19 cellular contexts compared by ENCODE assay signal in genomic region chr15:98773616-98774015, GRCh38.
A peak's percentile ranks its signal among the peaks of the same experiment; 100 is the strongest.
DNase-seq lines count a peak whose midpoint lies in the region; ATAC-seq and TF ChIP-seq lines count a peak whose summit lies in the region.
"Had no signal": no experiment of that assay in that cellular context is flagged by ENCODE, and none has a peak within 500 bp of the region (broad histone marks: within the 10 kb centered on the region; RNA-seq: fewer than 3 reads in every experiment).

No MANE protein-coding gene starts in this region.

- peaks cover 100% of the 10 kb centered on the region for H4K20me1 ChIP-seq in smooth muscle cell (ENCODE audit: low read depth)

- ATAC-seq in HG03432 (IDR thresholded peaks at IDR 0.05; ENCODE audit: unreplicated experiment): no peak
- ATAC-seq: HCT116 had no signal

- H2AFZ ChIP-seq in smooth muscle cell (ENCODE audit: low read depth): no peak overlapping the region
- H2AFZ ChIP-seq: PC-9 had no signal

- H3K27ac Mint-ChIP-seq in HFFc6: peak overlapping the region; percentile 70
- H3K27ac Mint-ChIP-seq: CD14-positive monocyte had no signal

- no peaks in the 10 kb centered on the region for H3K9me3 Mint-ChIP-seq in HFFc6
- H3K9me3 Mint-ChIP-seq: CD14-positive monocyte had no signal

- in situ Hi-C loops in SK-MEL-5 (cut with HindIII; ENCODE audit: low pct_unique_long_range_greater_than_20kb, low sequenced_read_pairs): no loop called here
- in situ Hi-C loops in ACHN (cut with HindIII; ENCODE audit: low pct_ligation_motif_present, low pct_unique_long_range_greater_than_20kb, low sequenced_read_pairs): no loop called here

- 69% methylated on average over 6 of the region's 6 CpGs for WGBS in smooth muscle cell (ENCODE audit: low lambda C conversion rate)

- H3K4me3 Mint-ChIP-seq in HFFc6: peak overlapping the region; percentile 24; the same call in 1 of the 2 replicates
- H3K4me3 Mint-ChIP-seq: CD14-positive monocyte had no signal

- H3K36me3 Mint-ChIP-seq in HFFc6 (ENCODE audit: low read depth): 0 out of 2 replicates have a peak, but pooled peaks cover 10% of the 10 kb centered on the region

- H3K36me3 ChIP-seq in iPS-18a (ENCODE audit: control insufficient read depth, low read depth, low read length) (no peaks in the 10 kb centered on the region), smooth muscle cell (ENCODE audit: low read depth) (no peaks in the 10 kb centered on the region)

- H3K9me3 ChIP-seq in iPS-18a (ENCODE audit: control insufficient read depth, low read depth, low read length) (no peaks in the 10 kb centered on the region), smooth muscle cell (replicated peaks; ENCODE audit: low read depth) (no peaks in the 10 kb centered on the region)
- H3K9me3 ChIP-seq: Caco-2 had no signal

- H3K4me1 ChIP-seq in iPS-18a (ENCODE audit: control insufficient read depth, low read depth, low read length) (peaks cover 61% of the 10 kb centered on the region), smooth muscle cell (ENCODE audit: low read depth) (peaks cover 33% of the 10 kb centered on the region)

- H3F3A ChIP-seq in smooth muscle cell (ENCODE audit: low read depth): peaks cover 4% of the 10 kb centered on the region

- intact Hi-C loops in dorsolateral prefrontal cortex (cut with DNase I): no loop called here

- DNase-seq in HFFc6: no peak
- peak; percentile 30 for DNase-seq in SK-MEL-5 (ENCODE audit: low read depth, low spot score)
- no peak for DNase-seq in smooth muscle cell (lab: John Stamatoyannopoulos, UW; ENCODE audit: unreplicated experiment)
- no peak for DNase-seq in ACHN
- DNase-seq in dorsolateral prefrontal cortex: no peak
- DNase-seq in GM19238 (ENCODE audit: insufficient read length, low spot score): no peak
- DNase-seq: Caco-2, DMS53, NCI-H1092, NCI-H1694 treated with DMSO at 0.1 percent for 48 hours, NCI-H69, PC-9, SIG-M5 had no signal

- no peaks in the 10 kb centered on the region for H3K27me3 ChIP-seq in iPS-18a (ENCODE audit: control insufficient read depth, insufficient read depth, low read length)
- no peaks in the 10 kb centered on the region for H3K27me3 ChIP-seq in smooth muscle cell (ENCODE audit: low read depth)
- no peaks in the 10 kb centered on the region for H3K27me3 ChIP-seq in dorsolateral prefrontal cortex

- H3K27ac ChIP-seq in iPS-18a (ENCODE audit: low read length) (peak overlapping the region; percentile 16), smooth muscle cell (ENCODE audit: low read depth) (peak overlapping the region; percentile 11), dorsolateral prefrontal cortex (no peak overlapping the region)
- H3K27ac ChIP-seq: HL-60, KMS-11, PC-9 had no signal

- TF ChIP-seq CTCF in HFFc6 (IDR thresholded peaks at IDR 0.05) (no peak), smooth muscle cell (IDR thresholded peaks at IDR 0.05; ENCODE audit: borderline replicate concordance, insufficient read depth, poor library complexity, severe bottlenecking) (no peak), dorsolateral prefrontal cortex (IDR thresholded peaks at IDR 0.05 in 54 of 56, conservative IDR thresholded peaks at IDR 0.05 in 2 of 56; ENCODE audit: low read depth in 1 of 56, partially characterized antibody in 56 of 56) (no peak)

- H3K79me2 ChIP-seq in smooth muscle cell (ENCODE audit: low read depth): peaks cover 89% of the 10 kb centered on the region

- H3K4me2 ChIP-seq in smooth muscle cell: peak overlapping the region; percentile 55
- H3K4me2 ChIP-seq: PC-9 had no signal

- peaks cover 61% of the 10 kb centered on the region for H3K4me1 Mint-ChIP-seq in HFFc6 (ENCODE audit: low read depth)

- H3K9ac ChIP-seq in iPS-18a (ENCODE audit: low read length) (no peak overlapping the region), smooth muscle cell (ENCODE audit: low read depth) (peak overlapping the region; percentile 36)
- H3K9ac ChIP-seq: KMS-11 had no signal

- H3K4me3 ChIP-seq in iPS-18a (ENCODE audit: low read length): no peak overlapping the region
- H3K4me3 ChIP-seq in smooth muscle cell: no peak overlapping the region
- no peak overlapping the region for H3K4me3 ChIP-seq in dorsolateral prefrontal cortex
- H3K4me3 ChIP-seq: PC-9 had no signal

- H3K27me3 Mint-ChIP-seq in HFFc6 (ENCODE audit: insufficient read depth): no peaks in the 10 kb centered on the region

Comparison
In these comparisons a context has a peak if more than half of its experiments do, and no peak if none do; other contexts are left out.
1. H3K27ac ChIP-seq: peak in iPS-18a (single experiment) and smooth muscle cell (single experiment); none in dorsolateral prefrontal cortex (0 of 59).